21 cellular contexts compared by ENCODE assay signal in the genomic region with DNA sequence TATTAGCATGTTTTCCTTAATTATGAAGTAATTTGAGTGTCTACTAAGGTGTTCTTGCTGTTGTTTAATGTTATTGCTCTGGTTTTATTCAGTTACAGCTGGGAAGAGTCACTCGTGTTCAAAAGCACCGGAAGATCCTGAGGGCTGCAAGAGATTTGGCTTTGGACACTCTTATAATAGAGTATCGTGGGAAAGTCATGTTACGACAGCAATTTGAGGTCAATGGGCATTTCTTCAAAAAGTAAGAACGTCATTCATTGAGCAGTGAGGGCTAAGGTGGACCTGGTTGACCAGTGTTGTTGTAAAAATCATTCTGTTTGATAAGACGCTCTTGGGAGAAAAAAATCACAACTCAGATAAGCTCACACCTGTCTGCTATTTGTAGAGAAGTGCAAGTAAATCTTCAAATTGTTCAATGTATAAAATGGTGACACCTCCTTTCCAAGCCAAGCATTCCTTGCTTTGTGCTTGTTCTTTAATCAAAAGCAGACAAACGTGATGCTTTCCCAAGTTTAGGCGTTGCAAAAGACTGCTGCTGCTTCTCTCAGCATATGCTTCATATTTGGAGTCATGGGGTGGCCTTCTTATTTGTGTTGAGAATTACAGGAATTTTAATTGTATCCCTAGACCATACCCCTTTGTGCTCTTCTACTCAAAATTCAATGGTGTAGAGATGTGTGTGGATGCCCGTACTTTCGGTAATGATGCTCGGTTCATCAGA.
"Had no signal": no experiment of that assay in that cellular context is flagged by ENCODE, and none has a peak within 500 bp of the region (broad histone marks: within the 10 kb centered on the region; RNA-seq: fewer than 3 reads in every experiment).

No MANE protein-coding gene starts in this region.

- ATAC-seq: activated CD8-positive, alpha-beta T cell treated with anti-CD3 and anti-CD28 coated beads for 36 hours; WTC11 had no signal

- H3K27ac ChIP-seq: adrenal gland, esophagus squamous epithelium, SK-N-MC, tibial artery had no signal

- DNase-seq: activated CD4-positive, alpha-beta T cell treated with anti-CD3 and anti-CD28 coated beads, Interleukin-2, amount 10 ng/mL, durations not matched to agents 24 days and 14 days; activated CD8-positive, alpha-beta T cell treated with anti-CD3 and anti-CD28 coated beads for 36 hours; activated gamma-delta T cell treated with Interleukin-2 at 50 U/mL for 16 hours; activated T-cell treated with anti-CD3 and anti-CD28 coated beads, Interleukin-2, amount 50 U/mL, for 48 hours; adrenal gland; cortex of kidney; esophagus squamous epithelium; foreskin melanocyte; head of caudate nucleus; nephron progenitor cell; nucleus accumbens; posterior cingulate gyrus; stimulated activated CD4-positive, alpha-beta T cell treated with anti-CD3 and anti-CD28 coated beads, Interleukin-12 subunit alpha, Interleukin-12 subunit beta, amount 100 ng/mL, for 4 hours; stimulated activated CD4-positive, alpha-beta T cell treated with anti-CD3 and anti-CD28 coated beads, Interleukin-1b, Interleukin-23, amount 100 ng/mL, for 48 hours; stimulated activated naive CD4-positive, alpha-beta T cell treated with Interleukin-2 at 50 U/mL for 16 hours; tibial artery had no signal

- H3K27me3 ChIP-seq: adrenal gland, breast epithelium, esophagus squamous epithelium, tibial artery had no signal

- FAIRE-seq: astrocyte, keratinocyte had no signal

- H3K4me3 Mint-ChIP-seq: activated CD4-positive, alpha-beta T cell treated with anti-CD3 and anti-CD28 coated beads, Interleukin-2, amount 10 ng/mL, durations not matched to agents 24 days and 14 days; activated CD8-positive, alpha-beta T cell treated with anti-CD3 and anti-CD28 coated beads for 36 hours; nephron progenitor cell; WTC11 had no signal

- H3K9me3 ChIP-seq: adrenal gland, breast epithelium, esophagus squamous epithelium, tibial artery had no signal

- H3K4me1 ChIP-seq: breast epithelium, esophagus squamous epithelium, tibial artery had no signal

- H3K4me1 Mint-ChIP-seq: nephron progenitor cell, WTC11 had no signal

- H3K4me3 ChIP-seq: adrenal gland, breast epithelium, esophagus squamous epithelium, SK-N-MC, tibial artery had no signal

- H3K27ac Mint-ChIP-seq: nephron progenitor cell, WTC11 had no signal

- H3K27me3 Mint-ChIP-seq: activated CD4-positive, alpha-beta T cell treated with anti-CD3 and anti-CD28 coated beads, Interleukin-2, amount 10 ng/mL, durations not matched to agents 24 days and 14 days; activated CD8-positive, alpha-beta T cell treated with anti-CD3 and anti-CD28 coated beads for 36 hours had no signal

- H3K9me3 Mint-ChIP-seq: activated CD4-positive, alpha-beta T cell treated with anti-CD3 and anti-CD28 coated beads, Interleukin-2, amount 10 ng/mL, durations not matched to agents 24 days and 14 days; activated CD8-positive, alpha-beta T cell treated with anti-CD3 and anti-CD28 coated beads for 36 hours; nephron progenitor cell; WTC11 had no signal
